In genomic region chr13:20264271-20265018, GRCh38 we compare ENCODE assay signal across 12 cellular contexts. TPM values are rescaled to one million over a fixed set of nuclear protein-coding genes. Genes with fewer than 3 reads are reported as not detected.
DNase-seq lines count a peak whose midpoint lies in the region; ATAC-seq lines count a peak whose summit lies in the region.
"Had no signal": no experiment of that assay in that cellular context is flagged by ENCODE, and none has a peak within 500 bp of the region (broad histone marks: within the 10 kb centered on the region; RNA-seq: fewer than 3 reads in every experiment).

No MANE protein-coding gene starts in this region.

- ATAC-seq in GM18508 (IDR thresholded peaks at IDR 0.05; ENCODE audit: insufficient read depth, unreplicated experiment) (peak; percentile 100), GM19438 (IDR thresholded peaks at IDR 0.05; ENCODE audit: low read depth, unreplicated experiment) (peak; percentile 100), HG02885 (IDR thresholded peaks at IDR 0.05; ENCODE audit: poor library complexity, unreplicated experiment) (peak; percentile 76), HG03575 (IDR thresholded peaks at IDR 0.05; ENCODE audit: extremely low read depth, insufficient number of reproducible peaks, low FRiP score, unreplicated experiment) (peak; percentile 78)

- DNase-seq in DMS114 treated with DMSO at 0.1 percent for 48 hours (lab: John Stamatoyannopoulos, UW; ENCODE audit: unreplicated experiment) (no peak), NCI-H187 (lab: John Stamatoyannopoulos, UW) (no peak), NCI-H2029 (lab: John Stamatoyannopoulos, UW) (no peak), cerebellum (ENCODE audit: low spot score) (no peak)
- DNase-seq: left ventricle myocardium inferior, NCI-H526 treated with DMSO at 0.1 percent for 48 hours, nucleus accumbens had no signal

RNA-seq across cellular contexts. Expression of gene GJB6, which starts 32.3 kb away (rescaled TPM):
- 3.0 TPM for total RNA-seq in cerebellum
- total RNA-seq: cardiac septum, left ventricle myocardium inferior had no signal
